In genomic region chr9:129803679-129804065, GRCh38 we compare ENCODE assay signal across 8 cellular contexts. TPM values are rescaled to one million over a fixed set of nuclear protein-coding genes. Genes with fewer than 3 reads are reported as not detected.
DNase-seq lines count a peak whose midpoint lies in the region; ATAC-seq, FAIRE-seq and TF ChIP-seq lines count a peak whose summit lies in the region.

No MANE protein-coding gene starts in this region.

- CTCF ChIA-PET in CD8-positive, alpha-beta T cell (lab: Charles Lee): interaction anchor here (0.7 kb wide), 1 partner anchor 31 kb away, joined by 3 read pairs; no protein-coding TSS in a partner anchor
- CTCF ChIA-PET in HepG2 (lab: Yijun Ruan, JAX; ENCODE audit: low intra/inter-chr PET ratio, low total read pairs): no interaction called here

- POLR2A ChIA-PET in CD8-positive, alpha-beta T cell (lab: Charles Lee): interaction anchor here (0.8 to 1.8 kb wide), 8 partner anchors 11 to 1644 kb away, joined by 3 to 9 read pairs (median 4); partner anchors contain the start of genes BBLN, C9orf78, NTMT1 and TOR1A
- POLR2A ChIA-PET in HepG2 (lab: Yijun Ruan, JAX): interaction anchor here (0.6 to 1.4 kb wide), 4 partner anchors 8 to 31 kb away, joined by 3 read pairs; no protein-coding TSS in a partner anchor

- H3K4me1 Mint-ChIP-seq in CD8-positive, alpha-beta T cell (ENCODE audit: low read depth): peaks cover 28% of the 10 kb centered on the region
- H3K4me1 Mint-ChIP-seq in activated naive CD8-positive, alpha-beta T cell treated with anti-CD3 and anti-CD28 coated beads, Interleukin-2, amount 50 U/mL, for 24 hours: peaks cover 24% of the 10 kb centered on the region

- H3K36me3 Mint-ChIP-seq in CD8-positive, alpha-beta T cell: peaks cover 28% of the 10 kb centered on the region
- H3K36me3 Mint-ChIP-seq in activated naive CD8-positive, alpha-beta T cell treated with anti-CD3 and anti-CD28 coated beads, Interleukin-2, amount 50 U/mL, for 24 hours (ENCODE audit: low read depth): peaks cover 22% of the 10 kb centered on the region

- peak overlapping the region; percentile 96 for H3K4me3 ChIP-seq in CD8-positive, alpha-beta T cell (ENCODE audit: low read depth, low read length)
- H3K4me3 ChIP-seq in HepG2 (replicated peaks in 1 of 3; ENCODE audit: insufficient read depth in 1 of 3, low read depth in 2 of 3, low read length in 3 of 3) (peak overlapping the region; percentile 75 to 88 (median 84)), tibial nerve (peak overlapping the region; percentile 88 to 98 (median 90))

- intact Hi-C loops in CD8-positive, alpha-beta T cell (cut with DNase I, micrococcal nuclease): loop anchor here (1.0 to 5.0 kb wide), 8 partner anchors 21 to 723 kb away; partner anchors contain the start of genes ASB6 (in 2 of the 2), C9orf78 (in 2 of the 2), TOR1A (in 2 of the 2) and USP20 (in 2 of the 2)
- intact Hi-C loops in HepG2 (cut with micrococcal nuclease; ENCODE audit: unreplicated experiment): no loop called here

- peak overlapping the region; percentile 89 for H3K4me2 ChIP-seq in HepG2 (ENCODE audit: low read depth, low read length)

- peaks cover 20% of the 10 kb centered on the region for H3K4me1 ChIP-seq in CD8-positive, alpha-beta T cell (ENCODE audit: insufficient read depth, low read length)
- H3K4me1 ChIP-seq in HepG2 (ENCODE audit: insufficient read depth, low read length) (peaks cover 25% of the 10 kb centered on the region), tibial nerve (peaks cover 0 to 11% (median 8%) of the 10 kb centered on the region in 4 donors)

- TF ChIP-seq POLR2A in HepG2 (IDR thresholded peaks at IDR 0.05; ENCODE audit: insufficient read depth in 1 of 2, low read depth in 2 of 2, low read length in 2 of 2) (no peak), tibial nerve (IDR thresholded peaks at IDR 0.05) (no peak)

- peak overlapping the region; percentile 63 for H3K9ac ChIP-seq in HepG2 (ENCODE audit: insufficient read depth, low read depth, low read length)

- TF ChIP-seq RAD21 in HepG2 (CRISPR knock-in tag; IDR thresholded peaks at IDR 0.05): no peak

- TF ChIP-seq CTCF in CD8-positive, alpha-beta T cell (IDR thresholded peaks at IDR 0.05): no peak
- no peak for TF ChIP-seq CTCF in HepG2 (CRISPR knock-in tag; IDR thresholded peaks at IDR 0.05)
- TF ChIP-seq CTCF in tibial nerve (IDR thresholded peaks at IDR 0.05): no peak

- no peaks in the 10 kb centered on the region for H3K27me3 Mint-ChIP-seq in CD8-positive, alpha-beta T cell (ENCODE audit: low read depth)
- no peaks in the 10 kb centered on the region for H3K27me3 Mint-ChIP-seq in activated naive CD8-positive, alpha-beta T cell treated with anti-CD3 and anti-CD28 coated beads, Interleukin-2, amount 50 U/mL, for 24 hours

- H3K27ac Mint-ChIP-seq in CD8-positive, alpha-beta T cell: peak overlapping the region; percentile 94
- peak overlapping the region; percentile 73 for H3K27ac Mint-ChIP-seq in activated naive CD8-positive, alpha-beta T cell treated with anti-CD3 and anti-CD28 coated beads, Interleukin-2, amount 50 U/mL, for 24 hours

- H2AFZ ChIP-seq in HepG2 (ENCODE audit: low read length): no peak overlapping the region

- H3K27ac ChIP-seq in CD8-positive, alpha-beta T cell (ENCODE audit: low read depth, low read length): peak overlapping the region; percentile 90
- H3K27ac ChIP-seq in HepG2 (ENCODE audit: extremely low read length, insufficient read depth, low read length): no peak overlapping the region
- peak overlapping the region; percentile 73 to 95 (median 91) for H3K27ac ChIP-seq in tibial nerve

- H3K36me3 ChIP-seq in CD8-positive, alpha-beta T cell (ENCODE audit: insufficient read depth, low read length): peaks cover 10% of the 10 kb centered on the region
- H3K36me3 ChIP-seq in HepG2 (replicated peaks in 1 of 2; ENCODE audit: control insufficient read depth in 1 of 2, insufficient read depth in 2 of 2, low read length in 2 of 2) (peaks cover 2 to 9% of the 10 kb centered on the region in 2 experiments; a peak in 4 of 5 replicates), tibial nerve (peaks cover 0 to 36% (median 0%) of the 10 kb centered on the region in 3 donors)

- H3K4me3 Mint-ChIP-seq in CD8-positive, alpha-beta T cell: peak overlapping the region; percentile 90
- H3K4me3 Mint-ChIP-seq in activated naive CD8-positive, alpha-beta T cell treated with anti-CD3 and anti-CD28 coated beads, Interleukin-2, amount 50 U/mL, for 24 hours: peak overlapping the region; percentile 86

- H3K9me3 Mint-ChIP-seq in CD8-positive, alpha-beta T cell: no peaks in the 10 kb centered on the region
- no peaks in the 10 kb centered on the region for H3K9me3 Mint-ChIP-seq in activated naive CD8-positive, alpha-beta T cell treated with anti-CD3 and anti-CD28 coated beads, Interleukin-2, amount 50 U/mL, for 24 hours

- peaks cover 9% of the 10 kb centered on the region for H3K79me2 ChIP-seq in HepG2 (ENCODE audit: insufficient read depth, low read length)

- TF ChIP-seq EP300 in HepG2 (IDR thresholded peaks at IDR 0.05; ENCODE audit: low read depth in 2 of 2, low read length in 2 of 2) (no peak), HepG2 (CRISPR knock-in tag; IDR thresholded peaks at IDR 0.05; ENCODE audit: borderline replicate concordance) (no peak), tibial nerve (IDR thresholded peaks at IDR 0.05) (no peak)

- no peak for ATAC-seq in CD8-positive, alpha-beta T cell
- ATAC-seq in HG02938 (IDR thresholded peaks at IDR 0.05; ENCODE audit: unreplicated experiment) (peak; percentile 24), HepG2 (peak; percentile 5; the same call in 1 of the 3 replicates), GM21825 (IDR thresholded peaks at IDR 0.05; ENCODE audit: unreplicated experiment) (no peak), GM18517 (IDR thresholded peaks at IDR 0.05; ENCODE audit: unreplicated experiment) (no peak)
- ATAC-seq in activated naive CD8-positive, alpha-beta T cell treated with anti-CD3 and anti-CD28 coated beads, Interleukin-2, amount 50 U/mL, for 24 hours: peak; percentile 8

- in situ Hi-C loops in HepG2 (cut with HindIII; ENCODE audit: extremely low pct_ligation_motif_present, low pct_unique_long_range_greater_than_20kb): no loop called here

- BruUV-seq in HepG2 (replicated peaks; lab: Mats Ljungman, UMichigan): no TSS peak

- no peaks in the 10 kb centered on the region for H3K27me3 ChIP-seq in CD8-positive, alpha-beta T cell (ENCODE audit: insufficient read depth, low read length)
- H3K27me3 ChIP-seq in HepG2 (ENCODE audit: control insufficient read depth in 1 of 2, insufficient read depth in 2 of 2, low read length in 2 of 2) (no peaks in the 10 kb centered on the region), tibial nerve (no peaks in the 10 kb centered on the region)

- no peaks in the 10 kb centered on the region for H4K20me1 ChIP-seq in HepG2 (ENCODE audit: insufficient read depth, low read length)

- FAIRE-seq in HepG2 (lab: Jason Lieb, UNC): no peak

- DNase-seq in CD8-positive, alpha-beta T cell: no peak
- peak; percentile 15 for DNase-seq in activated naive CD8-positive, alpha-beta T cell treated with anti-CD3 and anti-CD28 coated beads, Interleukin-2, amount 50 U/mL, for 24 hours
- no peak for DNase-seq in HepG2 (ENCODE audit: low spot score)
- DNase-seq in tibial nerve (ENCODE audit: low spot score in 2 of 2): no peak
- DNase-seq in effector CD4-positive, alpha-beta T cell: no peak

- no peaks in the 10 kb centered on the region for H3K9me3 ChIP-seq in CD8-positive, alpha-beta T cell (ENCODE audit: low read length)
- H3K9me3 ChIP-seq in HepG2 (ENCODE audit: low read length) (no peaks in the 10 kb centered on the region), tibial nerve (no peaks in the 10 kb centered on the region)

- 0% methylated on average over 3 of the region's 14 CpGs for WGBS in HepG2 (ENCODE audit: low lambda C conversion rate)
- WGBS in tibial nerve, 2 donors: 3 to 4% methylated on average over 14 of the region's 14 CpGs

RNA-seq across cellular contexts. Expression of gene TOR1B, which starts 0.7 kb away (rescaled TPM):
- 10 to 100 TPM; 21.3 to 22.4 TPM for total RNA-seq in CD8-positive, alpha-beta T cell
- total RNA-seq in HepG2 (2016; rRNA removed; fragmentation: Illumina TruSeq; extraction: Trizol): 8.2 and 18.1 TPM in 2 replicates
- total RNA-seq in HepG2 (2016; cell fraction: cytosol; rRNA removed; fragmentation: Illumina TruSeq; extraction: Trizol; ENCODE audit: low read depth): 1.8 and 2.1 TPM in 2 replicates
- total RNA-seq in HepG2 (2016; cell fraction: insoluble cytoplasmic fraction; rRNA removed; fragmentation: Illumina TruSeq; extraction: Trizol): 8.2 and 16.7 TPM in 2 replicates
- 4.8 and 6.4 TPM in 2 replicates for total RNA-seq in HepG2 (2016; cell fraction: membrane; rRNA removed; fragmentation: Illumina TruSeq; extraction: Trizol)
- 15.4 and 17.8 TPM in 2 replicates for total RNA-seq in HepG2 (2016; cell fraction: nucleus; rRNA removed; fragmentation: Illumina TruSeq; extraction: Trizol)
- polyA plus RNA-seq in HepG2 (2011; rRNA removed): 21.3 and 22.8 TPM in 2 replicates
- polyA plus RNA-seq in HepG2 (2011; cell fraction: cytosol; rRNA removed): 18.4 and 25.0 TPM in 2 replicates
- polyA plus RNA-seq in HepG2 (2011; cell fraction: nucleus; rRNA removed): 9.9 and 15.3 TPM in 2 replicates
- polyA plus RNA-seq in HepG2 (2012): 12.4 and 18.5 TPM in 2 replicates
- polyA plus RNA-seq in HepG2 (2016; cell fraction: cytosol; fragmentation: Illumina TruSeq; extraction: Trizol; ENCODE audit: low read depth): 1.5 and 1.6 TPM in 2 replicates
- polyA plus RNA-seq in HepG2 (2016; cell fraction: insoluble cytoplasmic fraction; fragmentation: Illumina TruSeq; extraction: Trizol; ENCODE audit: low read depth): 6.6 and 8.2 TPM in 2 replicates
- 3.4 and 3.7 TPM in 2 replicates for polyA plus RNA-seq in HepG2 (2016; cell fraction: membrane; fragmentation: Illumina TruSeq; extraction: Trizol; ENCODE audit: low read depth)
- 24.0 and 24.3 TPM in 2 replicates for polyA plus RNA-seq in HepG2 (2016; cell fraction: nucleus; fragmentation: Illumina TruSeq; extraction: Trizol; ENCODE audit: insufficient read depth, low read depth)
- polyA minus RNA-seq in HepG2 (2011; rRNA and poly(A)+ RNA removed; ENCODE audit: low replicate concordance): 18.9 and 43.4 TPM in 2 replicates
- polyA minus RNA-seq in HepG2 (2011; cell fraction: cytosol; rRNA and poly(A)+ RNA removed): 11.5 and 13.4 TPM in 2 replicates
- 9.5 and 14.4 TPM in 2 replicates for polyA minus RNA-seq in HepG2 (2011; cell fraction: nucleus; rRNA and poly(A)+ RNA removed)
- total RNA-seq in tibial nerve: 10 to 100 TPM; 19.2 to 41.2 (median 23.0) TPM

RNA-seq across cellular contexts. Expression of gene TOR1A, which starts 20.3 kb away (rescaled TPM):
- 10 to 100 TPM; 18.9 to 19.6 TPM for total RNA-seq in CD8-positive, alpha-beta T cell
- total RNA-seq in HepG2 (2016; rRNA removed; fragmentation: Illumina TruSeq; extraction: Trizol): 18.6 and 31.6 TPM in 2 replicates
- 6.7 and 8.0 TPM in 2 replicates for total RNA-seq in HepG2 (2016; cell fraction: cytosol; rRNA removed; fragmentation: Illumina TruSeq; extraction: Trizol; ENCODE audit: low read depth)
- total RNA-seq in HepG2 (2016; cell fraction: insoluble cytoplasmic fraction; rRNA removed; fragmentation: Illumina TruSeq; extraction: Trizol): 19.9 and 29.3 TPM in 2 replicates
- 15.5 and 16.3 TPM in 2 replicates for total RNA-seq in HepG2 (2016; cell fraction: membrane; rRNA removed; fragmentation: Illumina TruSeq; extraction: Trizol)
- total RNA-seq in HepG2 (2016; cell fraction: nucleus; rRNA removed; fragmentation: Illumina TruSeq; extraction: Trizol): 28.0 and 32.7 TPM in 2 replicates
- polyA plus RNA-seq in HepG2 (2011; rRNA removed): 39.6 and 41.4 TPM in 2 replicates
- polyA plus RNA-seq in HepG2 (2011; cell fraction: cytosol; rRNA removed): 45.2 and 49.1 TPM in 2 replicates
- 18.7 and 22.3 TPM in 2 replicates for polyA plus RNA-seq in HepG2 (2011; cell fraction: nucleus; rRNA removed)
- 21.5 and 23.6 TPM in 2 replicates for polyA plus RNA-seq in HepG2 (2012)
- 6.1 and 7.7 TPM in 2 replicates for polyA plus RNA-seq in HepG2 (2016; cell fraction: cytosol; fragmentation: Illumina TruSeq; extraction: Trizol; ENCODE audit: low read depth)
- polyA plus RNA-seq in HepG2 (2016; cell fraction: insoluble cytoplasmic fraction; fragmentation: Illumina TruSeq; extraction: Trizol; ENCODE audit: low read depth): 22.1 and 24.0 TPM in 2 replicates
- polyA plus RNA-seq in HepG2 (2016; cell fraction: membrane; fragmentation: Illumina TruSeq; extraction: Trizol; ENCODE audit: low read depth): 12.0 and 13.6 TPM in 2 replicates
- polyA plus RNA-seq in HepG2 (2016; cell fraction: nucleus; fragmentation: Illumina TruSeq; extraction: Trizol; ENCODE audit: insufficient read depth, low read depth): 48.4 and 49.7 TPM in 2 replicates
- 35.9 and 66.9 TPM in 2 replicates for polyA minus RNA-seq in HepG2 (2011; rRNA and poly(A)+ RNA removed; ENCODE audit: low replicate concordance)
- 17.9 TPM in 2 replicates for polyA minus RNA-seq in HepG2 (2011; cell fraction: cytosol; rRNA and poly(A)+ RNA removed)
- 23.1 and 23.7 TPM in 2 replicates for polyA minus RNA-seq in HepG2 (2011; cell fraction: nucleus; rRNA and poly(A)+ RNA removed)
- 10 to 100 TPM; 26.0 to 55.2 (median 40.4) TPM for total RNA-seq in tibial nerve

RNA-seq across cellular contexts. Expression of gene C9orf78, which starts 31.4 kb away (rescaled TPM):
- 100 to 1,000 TPM; 176 to 190 TPM for total RNA-seq in CD8-positive, alpha-beta T cell
- total RNA-seq in HepG2 (2016; rRNA removed; fragmentation: Illumina TruSeq; extraction: Trizol) (35.5 and 49.0 TPM in 2 replicates), tibial nerve (10 to 100 TPM; 44.4 to 61.2 (median 52.7) TPM)
- total RNA-seq in HepG2 (2016; cell fraction: cytosol; rRNA removed; fragmentation: Illumina TruSeq; extraction: Trizol; ENCODE audit: low read depth): 14.6 and 16.3 TPM in 2 replicates
- total RNA-seq in HepG2 (2016; cell fraction: insoluble cytoplasmic fraction; rRNA removed; fragmentation: Illumina TruSeq; extraction: Trizol): 37.6 and 59.4 TPM in 2 replicates
- 28.0 and 28.1 TPM in 2 replicates for total RNA-seq in HepG2 (2016; cell fraction: membrane; rRNA removed; fragmentation: Illumina TruSeq; extraction: Trizol)
- 12.7 and 14.8 TPM in 2 replicates for total RNA-seq in HepG2 (2016; cell fraction: nucleus; rRNA removed; fragmentation: Illumina TruSeq; extraction: Trizol)
- polyA plus RNA-seq in HepG2 (2011; rRNA removed): 14.7 and 18.4 TPM in 2 replicates
- polyA plus RNA-seq in HepG2 (2011; cell fraction: cytosol; rRNA removed): 17.3 and 19.6 TPM in 2 replicates
- polyA plus RNA-seq in HepG2 (2011; cell fraction: nucleus; rRNA removed): 3.1 and 4.7 TPM in 2 replicates
- 23.6 and 27.5 TPM in 2 replicates for polyA plus RNA-seq in HepG2 (2012)
- 18.5 and 18.8 TPM in 2 replicates for polyA plus RNA-seq in HepG2 (2016; cell fraction: cytosol; fragmentation: Illumina TruSeq; extraction: Trizol; ENCODE audit: low read depth)
- polyA plus RNA-seq in HepG2 (2016; cell fraction: insoluble cytoplasmic fraction; fragmentation: Illumina TruSeq; extraction: Trizol; ENCODE audit: low read depth): 81.0 and 86.6 TPM in 2 replicates
- polyA plus RNA-seq in HepG2 (2016; cell fraction: membrane; fragmentation: Illumina TruSeq; extraction: Trizol; ENCODE audit: low read depth): 30.0 and 32.0 TPM in 2 replicates
- 30.1 and 37.2 TPM in 2 replicates for polyA plus RNA-seq in HepG2 (2016; cell fraction: nucleus; fragmentation: Illumina TruSeq; extraction: Trizol; ENCODE audit: insufficient read depth, low read depth)
- 1.4 and 13.5 TPM in 2 replicates for polyA minus RNA-seq in HepG2 (2011; rRNA and poly(A)+ RNA removed; ENCODE audit: low replicate concordance)
- 8.1 and 10.6 TPM in 2 replicates for polyA minus RNA-seq in HepG2 (2011; cell fraction: cytosol; rRNA and poly(A)+ RNA removed)
- polyA minus RNA-seq in HepG2 (2011; cell fraction: nucleus; rRNA and poly(A)+ RNA removed): 7.0 and 9.3 TPM in 2 replicates

RNA-seq across cellular contexts. Expression of gene USP20, which starts 31.6 kb away (rescaled TPM):
- total RNA-seq in CD8-positive, alpha-beta T cell: 10 to 100 TPM; 83.5 to 91.0 TPM
- 2.9 and 4.4 TPM in 2 replicates for total RNA-seq in HepG2 (2016; rRNA removed; fragmentation: Illumina TruSeq; extraction: Trizol)
- total RNA-seq in HepG2 (2016; cell fraction: cytosol; rRNA removed; fragmentation: Illumina TruSeq; extraction: Trizol; ENCODE audit: low read depth): 0.51 and 1.3 TPM in 2 replicates
- 3.8 and 5.0 TPM in 2 replicates for total RNA-seq in HepG2 (2016; cell fraction: insoluble cytoplasmic fraction; rRNA removed; fragmentation: Illumina TruSeq; extraction: Trizol)
- total RNA-seq in HepG2 (2016; cell fraction: membrane; rRNA removed; fragmentation: Illumina TruSeq; extraction: Trizol): 1.9 and 2.3 TPM in 2 replicates
- total RNA-seq in HepG2 (2016; cell fraction: nucleus; rRNA removed; fragmentation: Illumina TruSeq; extraction: Trizol): 5.5 TPM in 2 replicates
- 5.9 and 8.7 TPM in 2 replicates for polyA plus RNA-seq in HepG2 (2011; rRNA removed)
- polyA plus RNA-seq in HepG2 (2011; cell fraction: cytosol; rRNA removed): 4.0 and 5.7 TPM in 2 replicates
- 64.1 and 76.1 TPM in 2 replicates for polyA plus RNA-seq in HepG2 (2011; cell fraction: nucleus; rRNA removed)
- 7.5 and 8.7 TPM in 2 replicates for polyA plus RNA-seq in HepG2 (2012)
- polyA plus RNA-seq in HepG2 (2016; cell fraction: cytosol; fragmentation: Illumina TruSeq; extraction: Trizol; ENCODE audit: low read depth): 0.70 and 0.96 TPM in 2 replicates
- 2.6 and 3.2 TPM in 2 replicates for polyA plus RNA-seq in HepG2 (2016; cell fraction: insoluble cytoplasmic fraction; fragmentation: Illumina TruSeq; extraction: Trizol; ENCODE audit: low read depth)
- polyA plus RNA-seq in HepG2 (2016; cell fraction: membrane; fragmentation: Illumina TruSeq; extraction: Trizol; ENCODE audit: low read depth): 1.4 and 1.5 TPM in 2 replicates
- polyA plus RNA-seq in HepG2 (2016; cell fraction: nucleus; fragmentation: Illumina TruSeq; extraction: Trizol; ENCODE audit: insufficient read depth, low read depth): 14.4 and 18.6 TPM in 2 replicates
- polyA minus RNA-seq in HepG2 (2011; rRNA and poly(A)+ RNA removed; ENCODE audit: low replicate concordance): 11.2 and 18.8 TPM in 2 replicates
- 3.8 and 5.1 TPM in 2 replicates for polyA minus RNA-seq in HepG2 (2011; cell fraction: cytosol; rRNA and poly(A)+ RNA removed)
- 8.5 and 10.2 TPM in 2 replicates for polyA minus RNA-seq in HepG2 (2011; cell fraction: nucleus; rRNA and poly(A)+ RNA removed)
- total RNA-seq in tibial nerve: 10 to 100 TPM; 20.1 to 50.1 (median 24.1) TPM

RNA-seq across cellular contexts. Expression of gene PTGES, which starts 50.8 kb away (rescaled TPM):
- total RNA-seq in CD8-positive, alpha-beta T cell: under 1 TPM in 1 of 2 experiments, not detected in 1; 0.22 TPM
- total RNA-seq in HepG2 (2016; rRNA removed; fragmentation: Illumina TruSeq; extraction: Trizol) (0.07 TPM in 1 of 2 replicates, not detected in the other), tibial nerve (10 to 100 TPM; 14.7 to 33.0 (median 25.7) TPM)
- total RNA-seq in HepG2 (2016; cell fraction: cytosol; rRNA removed; fragmentation: Illumina TruSeq; extraction: Trizol; ENCODE audit: low read depth): not detected in 2 replicates
- 0.13 TPM in 1 of 2 replicates, not detected in the other for total RNA-seq in HepG2 (2016; cell fraction: insoluble cytoplasmic fraction; rRNA removed; fragmentation: Illumina TruSeq; extraction: Trizol)
- total RNA-seq in HepG2 (2016; cell fraction: membrane; rRNA removed; fragmentation: Illumina TruSeq; extraction: Trizol): not detected in 2 replicates
- total RNA-seq in HepG2 (2016; cell fraction: nucleus; rRNA removed; fragmentation: Illumina TruSeq; extraction: Trizol): not detected in 2 replicates
- polyA plus RNA-seq in HepG2 (2011; rRNA removed): not detected in 2 replicates
- 0.03 and 0.04 TPM in 2 replicates for polyA plus RNA-seq in HepG2 (2011; cell fraction: cytosol; rRNA removed)
- polyA plus RNA-seq in HepG2 (2011; cell fraction: nucleus; rRNA removed): not detected in 2 replicates
- polyA plus RNA-seq in HepG2 (2012): 0.07 TPM in 1 of 2 replicates, not detected in the other
- polyA plus RNA-seq in HepG2 (2016; cell fraction: cytosol; fragmentation: Illumina TruSeq; extraction: Trizol; ENCODE audit: low read depth): not detected in 2 replicates
- polyA plus RNA-seq in HepG2 (2016; cell fraction: insoluble cytoplasmic fraction; fragmentation: Illumina TruSeq; extraction: Trizol; ENCODE audit: low read depth): not detected in 2 replicates
- polyA plus RNA-seq in HepG2 (2016; cell fraction: membrane; fragmentation: Illumina TruSeq; extraction: Trizol; ENCODE audit: low read depth): not detected in 2 replicates
- 0.36 TPM in 1 of 2 replicates, not detected in the other for polyA plus RNA-seq in HepG2 (2016; cell fraction: nucleus; fragmentation: Illumina TruSeq; extraction: Trizol; ENCODE audit: insufficient read depth, low read depth)
- 258 TPM in 1 of 2 replicates, not detected in the other for polyA minus RNA-seq in HepG2 (2011; rRNA and poly(A)+ RNA removed; ENCODE audit: low replicate concordance)
- polyA minus RNA-seq in HepG2 (2011; cell fraction: cytosol; rRNA and poly(A)+ RNA removed): 0.88 TPM in 1 of 2 replicates, not detected in the other
- polyA minus RNA-seq in HepG2 (2011; cell fraction: nucleus; rRNA and poly(A)+ RNA removed): 0.64 TPM in 1 of 2 replicates, not detected in the other

Comparison
In these comparisons a context has a peak if more than half of its experiments do, and no peak if none do; other contexts are left out.
1. ATAC-seq: peak in HG02938 (single experiment), activated naive CD8-positive, alpha-beta T cell treated with anti-CD3 and anti-CD28 coated beads, Interleukin-2, amount 50 U/mL, for 24 hours (single experiment) and HepG2 (single experiment); none in CD8-positive, alpha-beta T cell (single experiment), GM21825 (single experiment) and GM18517 (single experiment).
2. Peak in every context shown above with its lines, with median percentiles within 50 percentile points of each other: H3K4me3 ChIP-seq.